ENCODE assay signal across 25 cellular contexts in genomic region chr10:69261184-69261583, GRCh38. TPM values are rescaled to one million over a fixed set of nuclear protein-coding genes. Genes with fewer than 3 reads are reported as not detected.
A peak's percentile ranks its signal among the peaks of the same experiment; 100 is the strongest.
DNase-seq lines count a peak whose midpoint lies in the region; ATAC-seq, FAIRE-seq and TF ChIP-seq lines count a peak whose summit lies in the region.
"Had no signal": no experiment of that assay in that cellular context is flagged by ENCODE, and none has a peak within 500 bp of the region (broad histone marks: within the 10 kb centered on the region; RNA-seq: fewer than 3 reads in every experiment).

No MANE protein-coding gene starts in this region.

- H2BK12ac ChIP-seq in H1 (ENCODE audit: low read depth, low read length) = no peak overlapping the region

- no peaks in the 10 kb centered on the region for H3F3A ChIP-seq in GM23338 (replicated peaks; ENCODE audit: low read depth)

- no peaks in the 10 kb centered on the region for H3K36me3 Mint-ChIP-seq in GM23338 (ENCODE audit: low read depth)
- H3K36me3 Mint-ChIP-seq: CD14-positive monocyte; CD8-positive, alpha-beta memory T cell had no signal

- H4K20me1 ChIP-seq in GM23338 (replicated peaks; ENCODE audit: insufficient read depth) (no peaks in the 10 kb centered on the region), H1 (replicated peaks in 1 of 2; ENCODE audit: control insufficient read depth in 1 of 2, insufficient read depth in 2 of 2, low read length in 2 of 2) (no peaks in the 10 kb centered on the region)
- H4K20me1 ChIP-seq: BLaER1 treated with 17β-estradiol and CSF1 and Interleukin-3, amounts not matched to agents 10 nM and 100 nM had no signal

- no peak overlapping the region for H2BK5ac ChIP-seq in H1 (ENCODE audit: low read depth, low read length)

- no peak for TF ChIP-seq POLR2A in H1 (IDR thresholded peaks at IDR 0.05; ENCODE audit: control extremely low read depth in 1 of 2, low read depth in 2 of 2, low read length in 2 of 2)

- H3K4me2 ChIP-seq in GM23338 (no peak overlapping the region), H1 (ENCODE audit: insufficient read depth in 1 of 2, low read depth in 2 of 2, low read length in 2 of 2) (no peak overlapping the region)
- H3K4me2 ChIP-seq: A549; BLaER1 treated with 17β-estradiol and CSF1 and Interleukin-3, amounts not matched to agents 10 nM and 100 nM had no signal

- DNase-seq in Right ventricle myocardium superior (no peak), right atrium auricular region (ENCODE audit: low spot score) (no peak), GM23338 (ENCODE audit: low spot score) (no peak), H1 (ENCODE audit: low read depth in 1 of 2, low spot score in 2 of 2) (no peak), NCI-H510A treated with DMSO at 0.1 percent for 48 hours (lab: John Stamatoyannopoulos, UW) (no peak)
- DNase-seq: 8988T; ACHN; AML-193; BE2C; CD4-positive, alpha-beta T cell; CD8-positive, alpha-beta memory T cell; DMS 273 treated with DMSO at 0.1 percent for 48 hours; DMS79; EL; GDM1; GOT3; H7; HCEC 1CT had no signal

- H2BK120ac ChIP-seq in H1 (replicated peaks; ENCODE audit: low read depth, low read length) = no peak overlapping the region

- H2BK15ac ChIP-seq in H1 (ENCODE audit: low read length) = no peak overlapping the region

- intact Hi-C loops in Right ventricle myocardium superior (cut with DNase I) = no loop called here

- H3K27ac ChIP-seq in right atrium auricular region = no peak overlapping the region
- H3K27ac ChIP-seq in GM23338 (ENCODE audit: low read depth) = no peak overlapping the region
- no peak overlapping the region for H3K27ac ChIP-seq in H1 (ENCODE audit: low read depth, low read length)
- H3K27ac ChIP-seq: A549; BLaER1 treated with 17β-estradiol and CSF1 and Interleukin-3, amounts not matched to agents 10 nM and 100 nM had no signal

- H2AK5ac ChIP-seq in H1 (ENCODE audit: low read depth, low read length) = no peak overlapping the region

- H3K9ac ChIP-seq in H1 (replicated peaks in 1 of 4; ENCODE audit: extremely low read depth in 1 of 4, low read depth in 3 of 4, low read length in 3 of 4) = no peak overlapping the region
- H3K9ac ChIP-seq: BLaER1 treated with 17β-estradiol and CSF1 and Interleukin-3, amounts not matched to agents 10 nM and 100 nM had no signal

- no peak overlapping the region for H2BK20ac ChIP-seq in H1 (ENCODE audit: low read length)

- H3K27me3 ChIP-seq in right atrium auricular region (no peaks in the 10 kb centered on the region), GM23338 (ENCODE audit: insufficient read depth) (no peaks in the 10 kb centered on the region), H1 (replicated peaks in 1 of 4; ENCODE audit: control insufficient read depth in 3 of 4, extremely low read depth in 1 of 4, insufficient read depth in 3 of 4, low read length in 3 of 4) (no peaks in the 10 kb centered on the region)
- H3K27me3 ChIP-seq: BE2C; BLaER1 treated with 17β-estradiol and CSF1 and Interleukin-3, amounts not matched to agents 10 nM and 100 nM had no signal

- no peaks in the 10 kb centered on the region for H3K9me3 ChIP-seq in right atrium auricular region
- H3K9me3 ChIP-seq in H1 (ENCODE audit: insufficient read depth in 2 of 2, low read depth in 1 of 2, low read length in 1 of 2) = no peaks in the 10 kb centered on the region
- H3K9me3 ChIP-seq: A549, BE2C had no signal

- WGBS in H1 (ENCODE audit: extremely low coverage in 1 of 2, insufficient coverage in 1 of 2, insufficient read length in 1 of 2, insufficient replicate concordance in 2 of 2, low coverage in 1 of 2, low lambda C conversion rate in 2 of 2, missing lambda C conversion rate in 1 of 2), 2 experiments = 91% methylated on average over 8 of the region's 8 CpGs; no CpG with 5 or more reads in 1 of the 2 experiments

- H2AFZ ChIP-seq in GM23338 (peak overlapping the region; percentile 63; the same call in 1 of the 2 replicates), H1 (ENCODE audit: low read length) (peak overlapping the region; percentile 86; the same call in 1 of the 2 replicates)

- TF ChIP-seq RAD21 in H1 (IDR thresholded peaks at IDR 0.05 in 1 of 2, conservative IDR thresholded peaks at IDR 0.05 in 1 of 2; ENCODE audit: low read depth in 2 of 2, low read length in 2 of 2) = no peak

- peak; percentile 79 for ATAC-seq in Right ventricle myocardium superior (ENCODE audit: poor library complexity)
- no peak for ATAC-seq in GM23338
- ATAC-seq in HG02763 (IDR thresholded peaks at IDR 0.05; ENCODE audit: unreplicated experiment) = no peak
- ATAC-seq: A549, GM12878 had no signal

- no peaks in the 10 kb centered on the region for H3K4me1 ChIP-seq in right atrium auricular region
- H3K4me1 ChIP-seq in GM23338 (ENCODE audit: insufficient read depth) = no peaks in the 10 kb centered on the region
- H3K4me1 ChIP-seq in H1 (replicated peaks in 1 of 4; ENCODE audit: control insufficient read depth in 3 of 4, insufficient read depth in 4 of 4, low read length in 3 of 4) = no peaks in the 10 kb centered on the region
- H3K4me1 ChIP-seq: A549, BE2C had no signal

- H3K9me2 ChIP-seq in GM23338 (ENCODE audit: insufficient read depth) = peaks cover 7% of the 10 kb centered on the region; the same call in 1 of the 2 replicates

- POLR2A ChIA-PET in H1 (lab: Charles Lee; ENCODE audit: partially characterized antibody) = no interaction called here

- no peak overlapping the region for H3K14ac ChIP-seq in H1 (ENCODE audit: insufficient read length)

- H3K27me3 Mint-ChIP-seq in GM23338 (ENCODE audit: insufficient read depth, low read depth, poor library complexity) = peaks cover 7% of the 10 kb centered on the region
- H3K27me3 Mint-ChIP-seq: CD4-positive, alpha-beta T cell; CD8-positive, alpha-beta memory T cell had no signal

- H3K79me1 ChIP-seq in H1 (ENCODE audit: low read depth, low read length) = no peaks in the 10 kb centered on the region

- CTCF ChIA-PET in H1 (lab: Charles Lee; ENCODE audit: partially characterized antibody) = interaction anchor here (1.7 kb wide), 1 partner anchor 15 kb away, joined by 5 read pairs; no protein-coding TSS in a partner anchor

- no peak overlapping the region for H3K4ac ChIP-seq in H1 (replicated peaks; ENCODE audit: insufficient read length, low read depth, low read length)

- H3K9me3 Mint-ChIP-seq in GM23338 = no peaks in the 10 kb centered on the region
- H3K9me3 Mint-ChIP-seq: CD4-positive, alpha-beta T cell; CD8-positive, alpha-beta memory T cell had no signal

- no peak overlapping the region for H4K91ac ChIP-seq in H1 (replicated peaks; ENCODE audit: insufficient read length, low read length)

- H4K5ac ChIP-seq in H1 (ENCODE audit: insufficient read length, low read depth, low read length) = no peak overlapping the region

- TF ChIP-seq CTCF in right atrium auricular region (IDR thresholded peaks at IDR 0.05) (no peak), GM23338 (conservative IDR thresholded peaks at IDR 0.05; ENCODE audit: low read depth in 2 of 2) (no peak), H1 (IDR thresholded peaks at IDR 0.05; ENCODE audit: control extremely low read depth in 1 of 3, insufficient read depth in 1 of 3, low read depth in 1 of 3, low read length in 3 of 3) (no peak)

- H3K36me3 ChIP-seq in right atrium auricular region (no peaks in the 10 kb centered on the region), GM23338 (ENCODE audit: insufficient read depth) (no peaks in the 10 kb centered on the region), H1 (ENCODE audit: control insufficient read depth in 2 of 4, insufficient read depth in 4 of 4, low read length in 3 of 4) (no peaks in the 10 kb centered on the region)
- H3K36me3 ChIP-seq: BE2C; BLaER1 treated with 17β-estradiol and CSF1 and Interleukin-3, amounts not matched to agents 10 nM and 100 nM had no signal

- H3K23me2 ChIP-seq in H1 (ENCODE audit: low read depth, low read length) = no peaks in the 10 kb centered on the region

- H3K18ac ChIP-seq in H1 (ENCODE audit: extremely low read depth, low read length) = no peak overlapping the region

- H3K4me3 ChIP-seq in right atrium auricular region = no peak overlapping the region
- H3K4me3 ChIP-seq in GM23338 = no peak overlapping the region
- H3K4me3 ChIP-seq in H1 (ENCODE audit: extremely low read depth in 1 of 4, insufficient read depth in 2 of 4, low read depth in 3 of 4, low read length in 4 of 4) = no peak overlapping the region
- H3K4me3 ChIP-seq: A549; BLaER1 treated with 17β-estradiol and CSF1 and Interleukin-3, amounts not matched to agents 10 nM and 100 nM; GM12878 had no signal

- H3K4me1 Mint-ChIP-seq in GM23338 = no peaks in the 10 kb centered on the region; the same call in 2 of the 3 replicates

- H3K56ac ChIP-seq in H1 (replicated peaks; ENCODE audit: insufficient read length, low read depth, low read length) = no peak overlapping the region

- H3K79me2 ChIP-seq in GM23338 (replicated peaks; ENCODE audit: insufficient read depth) = no peaks in the 10 kb centered on the region
- H3K79me2 ChIP-seq in H1 (ENCODE audit: control insufficient read depth in 1 of 2, insufficient read depth in 2 of 2, low read length in 2 of 2) = no peaks in the 10 kb centered on the region

- H4K8ac ChIP-seq in H1 (ENCODE audit: extremely low read depth, insufficient read depth, low read length) = no peak overlapping the region

- H3K27ac Mint-ChIP-seq in GM23338 = no peak overlapping the region
- H3K27ac Mint-ChIP-seq: CD14-positive monocyte; CD4-positive, alpha-beta T cell had no signal

- no peak overlapping the region for H3K23ac ChIP-seq in H1 (ENCODE audit: insufficient read length)

- no peak overlapping the region for H3K4me3 Mint-ChIP-seq in GM23338
- H3K4me3 Mint-ChIP-seq: CD14-positive monocyte; CD4-positive, alpha-beta T cell; CD8-positive, alpha-beta memory T cell had no signal

- no peak for TF ChIP-seq EP300 in H1 (IDR thresholded peaks at IDR 0.05; ENCODE audit: borderline replicate concordance in 1 of 2, low read depth in 2 of 2, low read length in 2 of 2)

- no peak for FAIRE-seq in H1 (lab: Jason Lieb, UNC)
- FAIRE-seq: A549, D721Med, GM19239 had no signal

RNA-seq across cellular contexts. Expression of gene HK1, which starts 17.1 kb away (rescaled TPM):
- total RNA-seq in Right ventricle myocardium superior (168 TPM), right atrium auricular region (100 to 1,000 TPM; 186 to 228 TPM)
- 197 and 229 TPM in 2 replicates for total RNA-seq in GM23338 (2014; rRNA removed; shearing (Covaris generic))
- polyA plus RNA-seq in GM23338 (2016; fragmentation: Nextera tagmentation; extraction: Ambion mirVana) (70.0 and 76.6 TPM in 2 replicates), H1 (2011; rRNA removed) (55.8 and 91.2 TPM in 2 replicates)
- 237 and 247 TPM in 2 replicates for total RNA-seq in H1 (2021; fragmentation: NEBNext Ultra II Directional; extraction: Animal tissue kit (Norgen Biotek cat#: 25700))
- 99.9 TPM for polyA plus RNA-seq in H1 (2011; cell fraction: cytosol; rRNA removed)
- 110 TPM for polyA plus RNA-seq in H1 (2011; cell fraction: nucleus; rRNA removed)
- 178 to 213 TPM (median 203 TPM) in 4 replicates for polyA plus RNA-seq in H1 (2012, experiment 1 of 2)
- 65.2 TPM for polyA plus RNA-seq in H1 (2012, experiment 2 of 2)
- polyA plus RNA-seq in H1 (2013, experiment 1 of 2) = 115 TPM
- polyA plus RNA-seq in H1 (2013, experiment 2 of 2) = 110 TPM
- 135 and 144 TPM in 2 replicates for polyA minus RNA-seq in H1 (2011; rRNA and poly(A)+ RNA removed)
- 76.1 TPM for polyA minus RNA-seq in H1 (2011; cell fraction: cytosol; rRNA and poly(A)+ RNA removed)
- 44.9 TPM for polyA minus RNA-seq in H1 (2011; cell fraction: nucleus; rRNA and poly(A)+ RNA removed)

RNA-seq across cellular contexts. Expression of gene HKDC1, which starts 41.1 kb away (rescaled TPM):
- total RNA-seq in Right ventricle myocardium superior (not detected), right atrium auricular region (under 1 TPM in 1 of 2 donors, not detected in 1; 0.35 TPM)
- 0.03 TPM in 1 of 2 replicates, not detected in the other for total RNA-seq in GM23338 (2014; rRNA removed; shearing (Covaris generic))
- polyA plus RNA-seq in GM23338 (2016; fragmentation: Nextera tagmentation; extraction: Ambion mirVana) (not detected in 2 replicates), H1 (2011; rRNA removed) (0.05 and 0.12 TPM in 2 replicates)
- 0.11 and 0.78 TPM in 2 replicates for total RNA-seq in H1 (2021; fragmentation: NEBNext Ultra II Directional; extraction: Animal tissue kit (Norgen Biotek cat#: 25700))
- polyA plus RNA-seq in H1 (2011; cell fraction: cytosol; rRNA removed) = 0.12 TPM
- polyA plus RNA-seq in H1 (2011; cell fraction: nucleus; rRNA removed) = 0.24 TPM
- 0.09 to 0.12 TPM (median 0.12 TPM) in 3 of 4 replicates, not detected in the other for polyA plus RNA-seq in H1 (2012, experiment 1 of 2)
- not detected for polyA plus RNA-seq in H1 (2012, experiment 2 of 2)
- 0.18 TPM for polyA plus RNA-seq in H1 (2013, experiment 1 of 2)
- polyA plus RNA-seq in H1 (2013, experiment 2 of 2) = 0.11 TPM
- polyA minus RNA-seq in H1 (2011; rRNA and poly(A)+ RNA removed) = 0.37 TPM in 1 of 2 replicates, not detected in the other
- not detected for polyA minus RNA-seq in H1 (2011; cell fraction: cytosol; rRNA and poly(A)+ RNA removed)
- not detected for polyA minus RNA-seq in H1 (2011; cell fraction: nucleus; rRNA and poly(A)+ RNA removed)
- polyA plus RNA-seq: CD14-positive monocyte had no signal
